Comparison of ENCODE assay signal across 26 cellular contexts in the genomic region with DNA sequence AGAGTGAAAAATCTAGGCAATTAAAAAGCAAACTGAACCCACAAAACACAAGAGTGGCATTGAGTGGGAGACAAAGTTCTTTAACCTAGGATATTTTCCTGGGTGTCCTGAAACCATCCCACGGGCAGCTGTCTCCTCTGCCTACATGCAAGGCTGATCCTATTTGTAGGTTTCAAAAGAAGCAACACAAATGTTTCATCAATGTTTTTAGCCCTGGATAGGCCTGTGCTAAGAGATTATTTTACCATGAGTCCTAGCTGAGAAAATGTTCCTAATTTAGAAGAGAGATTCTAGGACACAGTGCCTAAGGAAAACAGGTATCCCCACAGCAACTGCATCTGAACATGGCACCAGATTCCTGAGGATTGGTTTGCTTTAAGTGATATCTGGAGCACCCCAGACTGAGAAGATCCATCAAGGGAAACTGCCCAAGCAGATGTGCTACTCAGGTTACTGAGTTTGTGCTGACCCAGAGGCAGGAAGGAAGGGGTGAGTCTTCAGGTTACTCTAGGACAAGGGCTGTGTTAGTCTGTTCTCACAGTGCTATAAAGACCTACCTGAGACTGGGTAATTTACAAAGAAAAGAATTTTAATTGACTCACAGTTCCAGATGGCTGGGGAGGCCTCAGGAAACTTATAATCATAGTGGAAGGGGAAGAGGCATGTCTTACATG.
"Had no signal": no experiment of that assay in that cellular context is flagged by ENCODE, and none has a peak within 500 bp of the region (broad histone marks: within the 10 kb centered on the region; RNA-seq: fewer than 3 reads in every experiment).

No MANE protein-coding gene starts in this region.

- H3K27ac ChIP-seq: breast epithelium, coronary artery, esophagus squamous epithelium, heart left ventricle, parathyroid adenoma, right lobe of liver, testis, uterus, WERI-Rb-1 had no signal

- H3K9me3 Mint-ChIP-seq: activated naive CD4-positive, alpha-beta T cell treated with anti-CD3 and anti-CD28 coated beads for 36 hours; activated T-cell treated with anti-CD3 and anti-CD28 coated beads, Interleukin-2, amount 50 U/mL, for 4 hours had no signal

- H3K79me2 ChIP-seq: parathyroid adenoma had no signal

- H3K27me3 Mint-ChIP-seq: stimulated activated naive B cell treated with anti-CD40 and anti-IgM and Interleukin-4, amounts not matched to agents 10 μg/mL and 1 μg/mL and 100 μg/mL, for 72 hours had no signal

- H3K27me3 ChIP-seq: breast epithelium, esophagus squamous epithelium, heart left ventricle, right lobe of liver, testis, uterus had no signal

- H3K36me3 ChIP-seq: breast epithelium, esophagus squamous epithelium, heart left ventricle, right lobe of liver, uterus, WERI-Rb-1 had no signal

- ATAC-seq: activated T-cell treated with anti-CD3 and anti-CD28 coated beads, Interleukin-2, amount 50 U/mL, for 4 hours; heart left ventricle; left ventricle myocardium superior; right lobe of liver; stimulated activated naive B cell treated with anti-CD40 and anti-IgM and Interleukin-4, amounts not matched to agents 10 μg/mL and 1 μg/mL and 100 μg/mL, for 72 hours had no signal

- H3K4me1 ChIP-seq: breast epithelium, esophagus squamous epithelium, right lobe of liver, testis, uterus had no signal

- H3K9me3 ChIP-seq: breast epithelium, esophagus squamous epithelium, right lobe of liver, testis, uterus had no signal

- H3K27ac Mint-ChIP-seq: activated naive CD4-positive, alpha-beta T cell treated with anti-CD3 and anti-CD28 coated beads for 36 hours; activated naive CD8-positive, alpha-beta T cell treated with anti-CD3 and anti-CD28 coated beads, Interleukin-2, amount 10 ng/mL, durations not matched to agents 7 days and 5 days; nephron progenitor cell; stimulated activated naive B cell treated with anti-CD40 and anti-IgM and Interleukin-4, amounts not matched to agents 10 μg/mL and 1 μg/mL and 100 μg/mL, for 72 hours had no signal

- H3K4me3 Mint-ChIP-seq: activated naive CD4-positive, alpha-beta T cell treated with anti-CD3 and anti-CD28 coated beads for 36 hours; activated naive CD8-positive, alpha-beta T cell treated with anti-CD3 and anti-CD28 coated beads, Interleukin-2, amount 10 ng/mL, durations not matched to agents 7 days and 5 days; activated T-cell treated with anti-CD3 and anti-CD28 coated beads, Interleukin-2, amount 50 U/mL, for 4 hours; nephron progenitor cell; stimulated activated naive B cell treated with anti-CD40 and anti-IgM and Interleukin-4, amounts not matched to agents 10 μg/mL and 1 μg/mL and 100 μg/mL, for 72 hours had no signal

- H3K9ac ChIP-seq: parathyroid adenoma had no signal

- H3K4me2 ChIP-seq: smooth muscle cell had no signal

- H3K4me3 ChIP-seq: breast epithelium, coronary artery, esophagus squamous epithelium, heart left ventricle, right lobe of liver, smooth muscle cell, testis, uterus had no signal

- DNase-seq: activated CD4-positive, alpha-beta T cell treated with anti-CD3 and anti-CD28 coated beads, Interleukin-2, amount 50 U/mL, for 48 hours; activated CD8-positive, alpha-beta memory T cell treated with anti-CD3 and anti-CD28 coated beads, Interleukin-2, amount 50 U/mL, for 48 hours; activated naive CD4-positive, alpha-beta T cell treated with anti-CD3 and anti-CD28 coated beads for 36 hours; activated naive CD8-positive, alpha-beta T cell treated with anti-CD3 and anti-CD28 coated beads, Interleukin-2, amount 10 ng/mL, durations not matched to agents 7 days and 5 days; activated T-cell treated with anti-CD3 and anti-CD28 coated beads, Interleukin-2, amount 50 U/mL, for 4 hours; amniotic stem cell; esophagus squamous epithelium; heart left ventricle; left ventricle myocardium superior; mammary epithelial cell; midbrain; nephron progenitor cell; nucleus accumbens; right lobe of liver; stimulated activated CD4-positive, alpha-beta T cell treated with anti-CD3 and anti-CD28 coated beads, Interleukin-15, amount 100 ng/mL, for 24 hours; stimulated activated CD8-positive, alpha-beta memory T cell treated with anti-CD3 and anti-CD28 coated beads, Interleukin-4, amount 100 ng/mL, for 48 hours; stimulated activated naive B cell treated with anti-CD40 and anti-IgM and Interleukin-4, amounts not matched to agents 10 μg/mL and 1 μg/mL and 100 μg/mL, for 72 hours; testis; trophoblast cell; uterus; WERI-Rb-1 had no signal

- FAIRE-seq: TTC549 had no signal

- H2AFZ ChIP-seq: parathyroid adenoma had no signal
